In the genomic region with DNA sequence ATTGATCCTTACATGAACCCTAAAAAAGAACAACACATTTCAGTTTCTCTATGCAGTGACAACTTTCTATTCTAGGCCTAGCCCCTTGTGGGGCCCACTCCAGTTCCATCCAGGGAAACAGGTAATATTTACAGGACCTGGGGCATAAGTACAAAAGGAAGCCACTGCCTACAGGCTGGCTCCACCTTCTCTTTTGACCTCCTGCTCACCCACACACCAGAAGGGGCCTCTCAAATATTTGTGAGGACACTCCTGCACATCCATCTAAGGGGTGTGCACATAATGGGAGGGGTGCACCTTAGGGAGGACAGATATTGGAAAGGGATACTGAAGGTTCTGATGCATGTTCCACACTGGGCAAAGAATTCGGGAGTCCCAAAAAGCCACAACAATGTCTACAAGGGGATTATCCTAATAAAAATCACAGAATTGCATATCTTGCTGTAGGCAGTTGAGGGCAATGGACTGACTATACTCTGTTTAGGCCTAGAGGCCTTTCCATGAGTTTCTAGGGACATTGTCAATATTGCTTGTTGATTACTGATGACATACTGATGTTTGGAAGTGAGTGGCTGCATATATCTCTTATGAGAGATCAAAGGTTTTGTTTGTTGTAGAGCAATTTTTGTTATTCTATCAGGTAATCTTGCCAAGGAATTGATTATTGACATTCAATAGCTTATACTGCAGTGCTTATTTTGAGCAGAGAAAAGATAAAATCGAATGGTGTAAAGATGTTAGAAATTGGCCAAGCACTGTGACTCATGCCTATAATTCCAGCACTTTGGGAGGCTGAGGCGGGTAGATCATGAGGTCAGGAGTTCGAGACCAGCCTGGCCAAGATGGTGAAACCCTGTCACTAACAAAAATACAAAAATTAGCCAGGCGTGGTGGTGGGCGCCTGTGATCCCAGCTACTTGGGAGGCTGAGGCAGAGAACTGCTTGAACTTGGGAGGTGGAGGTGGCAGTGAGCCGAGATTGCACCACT, we compare ENCODE assay signal across 26 cellular contexts.
"Had no signal": no experiment of that assay in that cellular context is flagged by ENCODE, and none has a peak within 500 bp of the region (broad histone marks: within the 10 kb centered on the region; RNA-seq: fewer than 3 reads in every experiment).

No MANE protein-coding gene starts in this region.

- H3K4me1 ChIP-seq: left lung, pancreas, psoas muscle, thyroid gland had no signal

- H3K9me3 Mint-ChIP-seq: naive B cell; stimulated activated memory B cell treated with anti-CD40 and anti-IgM and Interleukin-4, amounts not matched to agents 10 μg/mL and 1 μg/mL and 100 μg/mL, for 72 hours; stimulated activated naive CD8-positive, alpha-beta T cell treated with anti-CD3 and anti-CD28 coated beads, Interleukin-15, amount 100 ng/mL, for 72 hours had no signal

- H3K27ac Mint-ChIP-seq: activated CD4-positive, alpha-beta T cell treated with anti-CD3 and anti-CD28 coated beads for 36 hours; endodermal cell; naive B cell; stimulated activated memory B cell treated with anti-CD40 and anti-IgM and Interleukin-4, amounts not matched to agents 10 μg/mL and 1 μg/mL and 100 μg/mL, for 72 hours; stimulated activated naive CD8-positive, alpha-beta T cell treated with anti-CD3 and anti-CD28 coated beads, Interleukin-15, amount 100 ng/mL, for 72 hours had no signal

- H3K27me3 ChIP-seq: brain microvascular endothelial cell, heart left ventricle, left lung, pancreas, thyroid gland had no signal

- H3K36me3 Mint-ChIP-seq: naive B cell; stimulated activated memory B cell treated with anti-CD40 and anti-IgM and Interleukin-4, amounts not matched to agents 10 μg/mL and 1 μg/mL and 100 μg/mL, for 72 hours had no signal

- H3K36me3 ChIP-seq: brain microvascular endothelial cell, heart left ventricle, left lung, pancreas, thyroid gland had no signal

- H3K9me3 ChIP-seq: heart left ventricle, left lung, pancreas, psoas muscle, thyroid gland had no signal

- H3K4me3 ChIP-seq: heart left ventricle, left lung, lung, pancreas, psoas muscle, smooth muscle cell, thyroid gland had no signal

- H3K4me1 Mint-ChIP-seq: naive B cell; stimulated activated memory B cell treated with anti-CD40 and anti-IgM and Interleukin-4, amounts not matched to agents 10 μg/mL and 1 μg/mL and 100 μg/mL, for 72 hours; stimulated activated naive CD8-positive, alpha-beta T cell treated with anti-CD3 and anti-CD28 coated beads, Interleukin-15, amount 100 ng/mL, for 72 hours had no signal

- DNase-seq: activated CD4-positive, alpha-beta T cell treated with anti-CD3 and anti-CD28 coated beads for 36 hours; activated CD4-positive, CD25-positive, alpha-beta regulatory T cell; activated gamma-delta T cell; activated naive CD4-positive, alpha-beta T cell treated with anti-CD3 and anti-CD28 coated beads, Interleukin-2, amount 50 U/mL, for 16 hours; activated T-cell treated with anti-CD3 and anti-CD28 coated beads, Interleukin-2, amount 50 U/mL, for 1 hour; amniotic stem cell; brain microvascular endothelial cell; caudate nucleus; endodermal cell; foreskin fibroblast; heart left ventricle; kidney glomerular epithelial cell; left lung; mesendoderm; naive B cell; nucleus accumbens; pancreas; psoas muscle; stimulated activated CD4-positive, alpha-beta T cell treated with anti-CD3 and anti-CD28 coated beads, Interleukin-1b, Interleukin-23, amount 100 ng/mL, for 48 hours; stimulated activated CD4-positive, alpha-beta T cell treated with anti-CD3 and anti-CD28 coated beads, Interleukin-4, amount 100 ng/mL, for 4 hours; stimulated activated CD8-positive, alpha-beta memory T cell treated with anti-CD3 and anti-CD28 coated beads, Interleukin-4, amount 100 ng/mL, for 48 hours; stimulated activated naive CD8-positive, alpha-beta T cell treated with anti-CD3 and anti-CD28 coated beads, Interleukin-15, amount 100 ng/mL, for 72 hours; thyroid gland had no signal

- H3K27me3 Mint-ChIP-seq: activated CD4-positive, alpha-beta T cell treated with anti-CD3 and anti-CD28 coated beads for 36 hours; naive B cell; stimulated activated memory B cell treated with anti-CD40 and anti-IgM and Interleukin-4, amounts not matched to agents 10 μg/mL and 1 μg/mL and 100 μg/mL, for 72 hours; stimulated activated naive CD8-positive, alpha-beta T cell treated with anti-CD3 and anti-CD28 coated beads, Interleukin-15, amount 100 ng/mL, for 72 hours had no signal

- H3K27ac ChIP-seq: brain microvascular endothelial cell, heart left ventricle, left lung, pancreas, psoas muscle, thyroid gland had no signal

- H3K4me3 Mint-ChIP-seq: activated CD4-positive, alpha-beta T cell treated with anti-CD3 and anti-CD28 coated beads for 36 hours; endodermal cell; stimulated activated memory B cell treated with anti-CD40 and anti-IgM and Interleukin-4, amounts not matched to agents 10 μg/mL and 1 μg/mL and 100 μg/mL, for 72 hours; stimulated activated naive CD8-positive, alpha-beta T cell treated with anti-CD3 and anti-CD28 coated beads, Interleukin-15, amount 100 ng/mL, for 72 hours had no signal

- H3K4me2 ChIP-seq: smooth muscle cell had no signal
